10 cellular contexts compared by ENCODE assay signal in the genomic region with DNA sequence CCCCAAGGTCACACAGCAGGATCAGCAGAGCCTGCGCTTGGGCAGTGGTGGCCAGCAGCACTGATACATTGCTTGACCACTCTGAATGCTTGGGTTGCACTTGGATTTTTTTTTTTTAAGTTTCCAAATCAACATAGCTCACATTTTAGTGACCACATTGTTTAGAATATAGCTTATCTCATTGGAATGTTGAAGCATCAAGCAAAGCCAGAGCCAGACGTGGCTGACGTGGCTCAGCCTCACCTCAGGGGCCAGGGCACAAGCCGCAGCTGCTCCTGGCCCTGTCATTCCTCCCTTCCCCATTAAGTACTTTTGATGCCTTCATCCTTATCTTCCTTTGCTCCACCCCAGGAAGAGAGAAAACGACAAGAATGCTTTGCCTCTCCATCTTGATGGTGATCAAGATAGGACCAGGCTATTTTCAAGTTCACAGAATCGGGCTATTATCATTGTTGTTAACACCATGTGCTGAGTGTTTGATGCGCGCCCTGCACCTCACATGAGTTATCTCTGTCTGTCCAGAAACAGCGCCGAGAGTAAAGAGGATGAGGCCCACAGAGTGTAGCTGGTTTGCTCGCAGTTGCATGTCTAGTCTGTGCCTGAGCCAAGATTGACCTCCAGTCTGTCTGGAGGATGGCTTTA.
DNase-seq lines count a peak whose midpoint lies in the region; ATAC-seq and TF ChIP-seq lines count a peak whose summit lies in the region.
"Had no signal": no experiment of that assay in that cellular context is flagged by ENCODE, and none has a peak within 500 bp of the region (broad histone marks: within the 10 kb centered on the region; RNA-seq: fewer than 3 reads in every experiment).

No MANE protein-coding gene starts in this region.

- no peak for ATAC-seq in HG02852 (IDR thresholded peaks at IDR 0.05; ENCODE audit: unreplicated experiment)

- no peak for TF ChIP-seq EP300 in ovary (IDR thresholded peaks at IDR 0.05)

- peaks cover 45% of the 10 kb centered on the region for H3K36me3 ChIP-seq in CD4-positive, alpha-beta memory T cell (ENCODE audit: insufficient read depth, low read length)
- peaks cover 70% of the 10 kb centered on the region for H3K36me3 ChIP-seq in SJSA1
- peaks cover 45% of the 10 kb centered on the region for H3K36me3 ChIP-seq in fibroblast of lung (ENCODE audit: control insufficient read depth, insufficient read depth, low read length)
- H3K36me3 ChIP-seq in ovary = no peaks in the 10 kb centered on the region

- TF ChIP-seq POLR2A in ovary (IDR thresholded peaks at IDR 0.05) = no peak

- POLR2A ChIA-PET in CD4-positive, alpha-beta memory T cell (lab: Charles Lee; ENCODE audit: partially characterized antibody) = interaction anchor here (1.0 kb wide), 1 partner anchor 58 kb away, joined by 3 read pairs; no protein-coding TSS in a partner anchor
- POLR2A ChIA-PET in GM10248 (lab: Yijun Ruan, JAX) = no interaction called here

- peaks cover 55% of the 10 kb centered on the region for H3K79me2 ChIP-seq in fibroblast of lung (ENCODE audit: control insufficient read depth, insufficient read depth, low read length)

- H2AFZ ChIP-seq in fibroblast of lung (ENCODE audit: low read length) = no peak overlapping the region

- CTCF ChIA-PET in CD4-positive, alpha-beta memory T cell (lab: Charles Lee; ENCODE audit: partially characterized antibody) = interaction anchor here (0.7 to 1.5 kb wide), 3 partner anchors 110 to 213 kb away, joined by 3 to 4 read pairs (median 4); no protein-coding TSS in a partner anchor
- CTCF ChIA-PET in GM10248 (lab: Yijun Ruan, JAX) = interaction anchor here (0.9 to 1.3 kb wide), 2 partner anchors 9 to 14 kb away, joined by 3 read pairs; no protein-coding TSS in a partner anchor

- H3K4me1 ChIP-seq in CD4-positive, alpha-beta memory T cell (ENCODE audit: insufficient read depth, low read length) = peaks cover 19% of the 10 kb centered on the region
- H3K4me1 ChIP-seq in SJSA1 (replicated peaks) (peaks cover 56% of the 10 kb centered on the region), fibroblast of lung (ENCODE audit: control insufficient read depth, extremely low read depth, insufficient read depth, low read length) (peaks cover 71% of the 10 kb centered on the region), ovary (ENCODE audit: insufficient read depth) (peaks cover 14% of the 10 kb centered on the region)

- peaks cover 19 to 38% (median 28%) of the 10 kb centered on the region in 4 donors for H3K4me1 Mint-ChIP-seq in CD4-positive, alpha-beta memory T cell

- no peak for DNase-seq in CD4-positive, alpha-beta memory T cell
- DNase-seq in SJSA1 (ENCODE audit: low read depth in 1 of 2, low spot score in 2 of 2) = peak; percentile 93 to 94
- peak; percentile 98 to 99 for DNase-seq in fibroblast of lung (ENCODE audit: low read depth in 2 of 2)
- peak in 3 of 5 donors; percentile 24 to 76 (median 45) for DNase-seq in ovary
- no peak for DNase-seq in GM10248 (ENCODE audit: extremely low spot score)
- no peak for DNase-seq in activated naive CD4-positive, alpha-beta T cell treated with anti-CD3 and anti-CD28 coated beads, Interleukin-2, amount 50 U/mL, for 16 hours
- DNase-seq in SHP77 treated with DMSO at 0.1 percent for 48 hours (lab: John Stamatoyannopoulos, UW) = no peak
- DNase-seq: effector CD4-positive, alpha-beta T cell; NCI-H2171 had no signal

- no peaks in the 10 kb centered on the region for H4K20me1 ChIP-seq in fibroblast of lung (ENCODE audit: control insufficient read depth, extremely low read depth, insufficient read depth, low read length)

- peak overlapping the region in 5 of 7 donors; percentile 31 to 74 (median 51) for H3K27ac Mint-ChIP-seq in CD4-positive, alpha-beta memory T cell

- H3K27me3 Mint-ChIP-seq in CD4-positive, alpha-beta memory T cell = no peaks in the 10 kb centered on the region

- H3K9me3 ChIP-seq in CD4-positive, alpha-beta memory T cell (ENCODE audit: control insufficient read depth in 1 of 2, low read length in 2 of 2) = no peaks in the 10 kb centered on the region
- no peaks in the 10 kb centered on the region for H3K9me3 ChIP-seq in SJSA1 (replicated peaks)
- H3K9me3 ChIP-seq in fibroblast of lung (ENCODE audit: control insufficient read depth, insufficient read depth, low read depth, low read length) = no peaks in the 10 kb centered on the region
- H3K9me3 ChIP-seq in ovary = no peaks in the 10 kb centered on the region

- H3K9ac ChIP-seq in fibroblast of lung (ENCODE audit: insufficient read depth, low read length) = no peak overlapping the region

- H3K36me3 Mint-ChIP-seq in CD4-positive, alpha-beta memory T cell = peaks cover 28 to 67% of the 10 kb centered on the region in 2 donors

- no peak overlapping the region for H3K4me3 ChIP-seq in CD4-positive, alpha-beta memory T cell (ENCODE audit: low read length in 2 of 2)
- no peak overlapping the region for H3K4me3 ChIP-seq in SJSA1
- H3K4me3 ChIP-seq in fibroblast of lung (replicated peaks in 1 of 4; ENCODE audit: control extremely low read depth in 1 of 4, insufficient read depth in 1 of 4, low read depth in 3 of 4, low read length in 4 of 4) = no peak overlapping the region
- no peak overlapping the region for H3K4me3 ChIP-seq in ovary

- H3K9me3 Mint-ChIP-seq in CD4-positive, alpha-beta memory T cell = peaks cover 0 to 3% (median 0%) of the 10 kb centered on the region in 8 donors

- H3K27ac ChIP-seq in CD4-positive, alpha-beta memory T cell (ENCODE audit: low read depth, low read length) = no peak overlapping the region
- H3K27ac ChIP-seq in SJSA1 (peak overlapping the region; percentile 81), fibroblast of lung (ENCODE audit: insufficient read depth, low read length) (peak overlapping the region; percentile 84), ovary (peak overlapping the region in 1 of 2 donors; percentile 17)

- no peak overlapping the region for H3K4me3 Mint-ChIP-seq in CD4-positive, alpha-beta memory T cell

- WGBS in ovary, 3 donors = 23 to 33% (median 24%) methylated on average over 11 of the region's 11 CpGs

- no peak for TF ChIP-seq CTCF in fibroblast of lung (conservative IDR thresholded peaks at IDR 0.05 in 1 of 2, IDR thresholded peaks at IDR 0.05 in 1 of 2; ENCODE audit: low read depth in 1 of 2, low read length in 2 of 2)
- no peak for TF ChIP-seq CTCF in ovary (IDR thresholded peaks at IDR 0.05)
- TF ChIP-seq CTCF in GM10248 (IDR thresholded peaks at IDR 0.05; ENCODE audit: control extremely low read depth, extremely low read depth, low read depth, missing control alignments) = no peak

- intact Hi-C loops in CD4-positive, alpha-beta memory T cell (cut with micrococcal nuclease) = no loop called here
- intact Hi-C loops in ovary (cut with DNase I) = loop anchor here in 1 of 4 donors (10.0 kb wide), 1 partner anchor 1016 kb away; no protein-coding TSS in a partner anchor

- H3K27me3 ChIP-seq in CD4-positive, alpha-beta memory T cell (ENCODE audit: insufficient read depth, low read length) = no peaks in the 10 kb centered on the region
- no peaks in the 10 kb centered on the region for H3K27me3 ChIP-seq in SJSA1 (replicated peaks)
- no peaks in the 10 kb centered on the region for H3K27me3 ChIP-seq in fibroblast of lung (ENCODE audit: control insufficient read depth, insufficient read depth, low read length)
- no peaks in the 10 kb centered on the region for H3K27me3 ChIP-seq in ovary

- peak overlapping the region; percentile 8 for H3K4me2 ChIP-seq in fibroblast of lung (ENCODE audit: extremely low read depth, insufficient read depth, low read length)

Comparison
In these comparisons a context has a peak if more than half of its experiments do, and no peak if none do; other contexts are left out.
1. DNase-seq: peak in SJSA1 (2 of 2), fibroblast of lung (2 of 2) and ovary (3 of 5); none in CD4-positive, alpha-beta memory T cell (0 of 5), GM10248 (single experiment), activated naive CD4-positive, alpha-beta T cell treated with anti-CD3 and anti-CD28 coated beads, Interleukin-2, amount 50 U/mL, for 16 hours (single experiment) and SHP77 treated with DMSO at 0.1 percent for 48 hours (single experiment).